1 cellular context compared by ENCODE assay signal in genomic region chr22:20606041-20606783, GRCh38.
TF ChIP-seq lines count a peak whose summit lies in the region.

No MANE protein-coding gene starts in this region.

TF ChIP-seq in HepG2, 621 proteins besides CTCF, POLR2A, EP300 and RAD21 (continued from another document and continues in another):
- TF ChIP-seq RNF219 (CRISPR knock-in tag; IDR thresholded peaks at IDR 0.05) = no peak
- no peak for TF ChIP-seq ZNF570 (CRISPR knock-in tag; IDR thresholded peaks at IDR 0.05; ENCODE audit: borderline replicate concordance)
- TF ChIP-seq ZNF687 (CRISPR knock-in tag; IDR thresholded peaks at IDR 0.05) = peak; percentile 33
- no peak for TF ChIP-seq NCOA5 (CRISPR knock-in tag; IDR thresholded peaks at IDR 0.05)
- no peak for TF ChIP-seq CBFB (CRISPR knock-in tag; IDR thresholded peaks at IDR 0.05)
- 0 out of 2 replicates have a peak, but pooled peaks have one; percentile 44 for TF ChIP-seq SMAD3 (CRISPR knock-in tag; IDR thresholded peaks at IDR 0.05)
- no peak for TF ChIP-seq ZNF639 (CRISPR knock-in tag; conservative IDR thresholded peaks at IDR 0.05)
- no peak for TF ChIP-seq ARNTL (CRISPR knock-in tag; IDR thresholded peaks at IDR 0.05)
- no peak for TF ChIP-seq ZMAT5 (CRISPR knock-in tag; IDR thresholded peaks at IDR 0.05; ENCODE audit: borderline replicate concordance, low read depth)
- no peak for TF ChIP-seq DNMT1 (CRISPR knock-in tag; IDR thresholded peaks at IDR 0.05)
- no peak for TF ChIP-seq MXI1 (IDR thresholded peaks at IDR 0.05; ENCODE audit: borderline replicate concordance, low read depth, low read length)
- no peak for TF ChIP-seq HDAC6 (IDR thresholded peaks at IDR 0.05; ENCODE audit: low read depth, low read length)
- no peak for TF ChIP-seq GRHL1 (CRISPR knock-in tag; conservative IDR thresholded peaks at IDR 0.05)
- TF ChIP-seq CSRNP1 (CRISPR knock-in tag; IDR thresholded peaks at IDR 0.05) = no peak
- TF ChIP-seq NR1H2 (CRISPR knock-in tag; IDR thresholded peaks at IDR 0.05; ENCODE audit: borderline replicate concordance, low read depth) = no peak
- TF ChIP-seq XRCC5 (optimal IDR thresholded peaks at IDR 0.05; ENCODE audit: low read length) = peak; percentile 49
- peak; percentile 84 for TF ChIP-seq CEBPG (CRISPR knock-in tag; IDR thresholded peaks at IDR 0.05)
- TF ChIP-seq ATF7 (IDR thresholded peaks at IDR 0.05) = no peak
- no peak for TF ChIP-seq ATF7 (CRISPR knock-in tag; IDR thresholded peaks at IDR 0.05)
- no peak for TF ChIP-seq ZFP90 (CRISPR knock-in tag; IDR thresholded peaks at IDR 0.05; ENCODE audit: borderline replicate concordance)
- no peak for TF ChIP-seq GMEB2 (CRISPR knock-in tag; IDR thresholded peaks at IDR 0.05; ENCODE audit: low read depth)
- 0 out of 2 replicates have a peak, but pooled peaks have one; percentile 19 for TF ChIP-seq MXD3 (CRISPR knock-in tag; IDR thresholded peaks at IDR 0.05)
- no peak for TF ChIP-seq PHF20 (CRISPR knock-in tag; IDR thresholded peaks at IDR 0.05)
- no peak for TF ChIP-seq ZNF143 (CRISPR knock-in tag; IDR thresholded peaks at IDR 0.05)
- no peak for TF ChIP-seq ZBTB10 (CRISPR knock-in tag; IDR thresholded peaks at IDR 0.05; ENCODE audit: borderline replicate concordance)
- no peak for TF ChIP-seq ZNF556 (CRISPR knock-in tag; IDR thresholded peaks at IDR 0.05; ENCODE audit: borderline replicate concordance)
- no peak for TF ChIP-seq E2F2 (CRISPR knock-in tag; IDR thresholded peaks at IDR 0.05; ENCODE audit: borderline replicate concordance)
- no peak for TF ChIP-seq SNAI1 (CRISPR knock-in tag; IDR thresholded peaks at IDR 0.05; ENCODE audit: borderline replicate concordance)
- TF ChIP-seq DBP (CRISPR knock-in tag; IDR thresholded peaks at IDR 0.05; ENCODE audit: not compliant biosample characterization) = no peak
- no peak for TF ChIP-seq ZNF101 (CRISPR knock-in tag; IDR thresholded peaks at IDR 0.05; ENCODE audit: borderline replicate concordance, low read depth)
- no peak for TF ChIP-seq SNAPC4 (CRISPR knock-in tag; IDR thresholded peaks at IDR 0.05)
